ENCODE assay signal across 1 cellular context in the genomic region with DNA sequence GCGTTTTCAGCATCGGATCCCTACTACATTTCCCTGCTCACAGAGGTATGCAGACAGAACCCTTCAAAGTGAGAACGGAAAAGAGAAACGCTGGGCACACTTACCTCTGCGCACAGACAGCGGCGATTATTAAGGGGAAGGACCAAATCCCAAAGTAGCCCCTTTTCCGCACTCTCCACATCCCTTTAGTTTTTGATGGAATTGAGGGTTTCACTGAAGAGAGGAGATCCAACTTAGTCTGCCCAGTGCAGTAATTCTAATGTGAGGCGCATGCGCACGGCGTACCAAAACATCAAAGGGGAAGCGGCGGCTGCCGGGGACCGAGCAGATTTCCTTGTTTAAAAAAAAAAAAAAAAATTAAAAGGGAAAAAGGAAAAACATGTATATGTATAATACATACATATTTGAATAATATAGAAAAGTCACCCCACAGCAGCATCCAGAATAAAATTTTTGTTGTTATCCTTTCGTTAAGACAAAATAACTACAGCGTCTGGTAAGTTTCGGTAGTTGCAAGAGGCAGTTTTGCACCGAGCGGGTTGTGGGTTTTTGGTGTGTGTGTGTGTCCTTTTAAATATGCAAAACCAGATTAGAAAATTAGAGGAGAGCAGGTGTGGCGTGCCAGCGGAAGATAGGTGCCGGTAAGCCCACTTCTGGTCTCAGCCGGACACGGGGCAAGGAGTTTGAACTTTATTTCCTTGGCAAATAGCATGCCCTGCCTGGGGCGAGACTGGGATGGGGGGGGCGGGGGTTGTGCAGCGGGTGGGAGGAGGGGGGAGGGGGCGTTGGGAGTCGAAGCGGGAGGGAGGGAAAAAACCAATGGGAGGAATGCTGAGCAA.
TF ChIP-seq lines count a peak whose summit lies in the region.

A gene (minus strand): TSS at position 263 of the 839 bp plus-strand sequence. CDS start 82 bp downstream, at position 181.

TF ChIP-seq in liver, 16 proteins besides CTCF, POLR2A, EP300 and RAD21 (continued from another document):
- TF ChIP-seq SP1 (IDR thresholded peaks at IDR 0.05) (no peak), RXRA (IDR thresholded peaks at IDR 0.05) (no peak)
